ENCODE assay signal across 9 cellular contexts in genomic region chr3:71930056-71930991, GRCh38.
DNase-seq lines count a peak whose midpoint lies in the region; ATAC-seq, FAIRE-seq and TF ChIP-seq lines count a peak whose summit lies in the region.
"Had no signal": no experiment of that assay in that cellular context is flagged by ENCODE, and none has a peak within 500 bp of the region (broad histone marks: within the 10 kb centered on the region; RNA-seq: fewer than 3 reads in every experiment).

No MANE protein-coding gene starts in this region.

- H3K36me3 Mint-ChIP-seq in T-cell (no peaks in the 10 kb centered on the region), glutamatergic neuron (ENCODE audit: unreplicated experiment) (peaks cover 4% of the 10 kb centered on the region)

- TF ChIP-seq RAD21 in HepG2 (CRISPR knock-in tag; IDR thresholded peaks at IDR 0.05), result no peak

- no peaks in the 10 kb centered on the region for H3K9me3 ChIP-seq in HepG2 (ENCODE audit: low read length)
- H3K9me3 ChIP-seq: neutrophil had no signal

- POLR2A ChIA-PET in HepG2 (lab: Yijun Ruan, JAX), result no interaction called here
- POLR2A ChIA-PET in T-cell (lab: Charles Lee), result interaction anchor here in 1 of 2 donors (0.6 kb wide), 1 partner anchor 28 kb away, joined by 4 read pairs; no protein-coding TSS in a partner anchor

- intact Hi-C loops in HepG2 (cut with micrococcal nuclease; ENCODE audit: unreplicated experiment), result no loop called here

- no peak overlapping the region for H3K4me2 ChIP-seq in HepG2 (ENCODE audit: low read depth, low read length)

- in situ Hi-C loops in HepG2 (cut with HindIII; ENCODE audit: extremely low pct_ligation_motif_present, low pct_unique_long_range_greater_than_20kb), result no loop called here

- no peak overlapping the region for H3K9ac ChIP-seq in HepG2 (ENCODE audit: insufficient read depth, low read depth, low read length)

- H2AFZ ChIP-seq in HepG2 (ENCODE audit: low read length), result no peak overlapping the region

- no peak overlapping the region for H3K4me3 Mint-ChIP-seq in T-cell
- H3K4me3 Mint-ChIP-seq in glutamatergic neuron (ENCODE audit: unreplicated experiment), result no peak overlapping the region

- no TSS peak for BruUV-seq in HepG2 (replicated peaks; lab: Mats Ljungman, UMichigan)

- no peaks in the 10 kb centered on the region for H3K4me1 ChIP-seq in HepG2 (ENCODE audit: insufficient read depth, low read length)

- DNase-seq in DMS53 (lab: John Stamatoyannopoulos, UW) (peak; percentile 1), DMS53 treated with DMSO at 0.1 percent for 48 hours (lab: John Stamatoyannopoulos, UW; ENCODE audit: unreplicated experiment) (no peak), amniotic epithelial cell (ENCODE audit: low read depth) (peak; percentile 94), HepG2 (ENCODE audit: low spot score) (peak; percentile 14), T-cell (no peak), glutamatergic neuron (no peak), NCI-H2196 treated with DMSO at 0.1 percent for 48 hours (lab: John Stamatoyannopoulos, UW; ENCODE audit: unreplicated experiment) (no peak)

- no peak for FAIRE-seq in HepG2 (lab: Jason Lieb, UNC)

- TF ChIP-seq CTCF in HepG2 (CRISPR knock-in tag; IDR thresholded peaks at IDR 0.05) (peak; percentile 39), glutamatergic neuron (IDR thresholded peaks at IDR 0.05; ENCODE audit: partially characterized antibody, unreplicated experiment) (no peak)

- no peak overlapping the region for H3K4me3 ChIP-seq in HepG2 (replicated peaks in 1 of 3; ENCODE audit: insufficient read depth in 1 of 3, low read depth in 2 of 3, low read length in 3 of 3)

- no peak for TF ChIP-seq POLR2A in HepG2 (IDR thresholded peaks at IDR 0.05; ENCODE audit: insufficient read depth in 1 of 2, low read depth in 2 of 2, low read length in 2 of 2)

- peaks cover 0 to 7% of the 10 kb centered on the region in 2 experiments; a peak in 3 of 5 replicates for H3K27me3 ChIP-seq in HepG2 (ENCODE audit: control insufficient read depth in 1 of 2, insufficient read depth in 2 of 2, low read length in 2 of 2)
- H3K27me3 ChIP-seq: neutrophil had no signal

- 43% methylated on average over 10 of the region's 10 CpGs for WGBS in HepG2 (ENCODE audit: low lambda C conversion rate)

- no peaks in the 10 kb centered on the region for H4K20me1 ChIP-seq in HepG2 (ENCODE audit: insufficient read depth, low read length)

- H3K27me3 Mint-ChIP-seq in T-cell, result peaks cover 11 to 13% of the 10 kb centered on the region in 2 donors
- H3K27me3 Mint-ChIP-seq in glutamatergic neuron (ENCODE audit: unreplicated experiment), result peaks cover 4% of the 10 kb centered on the region

- no peaks in the 10 kb centered on the region for H3K36me3 ChIP-seq in HepG2 (replicated peaks in 1 of 2; ENCODE audit: control insufficient read depth in 1 of 2, insufficient read depth in 2 of 2, low read length in 2 of 2)
- H3K36me3 ChIP-seq: neutrophil had no signal

- H3K4me1 Mint-ChIP-seq in T-cell (no peaks in the 10 kb centered on the region), glutamatergic neuron (ENCODE audit: low read depth, unreplicated experiment) (peaks cover 6% of the 10 kb centered on the region)

- TF ChIP-seq EP300 in HepG2 (IDR thresholded peaks at IDR 0.05; ENCODE audit: low read depth in 2 of 2, low read length in 2 of 2) (no peak), HepG2 (CRISPR knock-in tag; IDR thresholded peaks at IDR 0.05; ENCODE audit: borderline replicate concordance) (no peak)

- no peak overlapping the region for H3K27ac ChIP-seq in HepG2 (ENCODE audit: extremely low read length, insufficient read depth, low read length)
- H3K27ac ChIP-seq: neutrophil had no signal

- H3K9me3 Mint-ChIP-seq in T-cell (no peaks in the 10 kb centered on the region), glutamatergic neuron (ENCODE audit: unreplicated experiment) (peaks cover 5% of the 10 kb centered on the region)

- peak; percentile 83 for ATAC-seq in HG03432 (IDR thresholded peaks at IDR 0.05; ENCODE audit: unreplicated experiment)
- ATAC-seq in HepG2, result peak; percentile 67
- no peak for ATAC-seq in T-cell (replicated peaks in 1 of 4)

- H3K27ac Mint-ChIP-seq in T-cell (no peak overlapping the region), glutamatergic neuron (ENCODE audit: unreplicated experiment) (no peak overlapping the region)

- CTCF ChIA-PET in HepG2 (lab: Yijun Ruan, JAX; ENCODE audit: low intra/inter-chr PET ratio, low total read pairs), result no interaction called here
- CTCF ChIA-PET in T-cell (lab: Charles Lee), result no interaction called here

- H3K79me2 ChIP-seq in HepG2 (ENCODE audit: insufficient read depth, low read length), result no peaks in the 10 kb centered on the region

TF ChIP-seq in HepG2, 621 proteins besides CTCF, POLR2A, EP300 and RAD21:
- peak; percentile 11; the same call in 1 of the 2 replicates for TF ChIP-seq SMC3 (IDR thresholded peaks at IDR 0.05; ENCODE audit: low read length)
- TF ChIP-seq STAG1 (CRISPR knock-in tag; IDR thresholded peaks at IDR 0.05), result peak; percentile 43
- no peak for TF ChIP-seq FOXK1 (CRISPR knock-in tag; IDR thresholded peaks at IDR 0.05; ENCODE audit: borderline replicate concordance, low read depth)
- TF ChIP-seq ZNF652 (CRISPR knock-in tag; IDR thresholded peaks at IDR 0.05; ENCODE audit: borderline replicate concordance, low read depth), result peak; percentile 98

Comparison
In these comparisons a context has a peak if more than half of its experiments do, and no peak if none do; other contexts are left out.
1. DNase-seq: peak in DMS53 (single experiment), amniotic epithelial cell (single experiment) and HepG2 (single experiment); none in DMS53 treated with DMSO at 0.1 percent for 48 hours (single experiment), T-cell (0 of 34), glutamatergic neuron (single experiment) and NCI-H2196 treated with DMSO at 0.1 percent for 48 hours (single experiment).
2. ATAC-seq: peak in HG03432 (single experiment) and HepG2 (single experiment); none in T-cell (0 of 4).